In the genomic region with DNA sequence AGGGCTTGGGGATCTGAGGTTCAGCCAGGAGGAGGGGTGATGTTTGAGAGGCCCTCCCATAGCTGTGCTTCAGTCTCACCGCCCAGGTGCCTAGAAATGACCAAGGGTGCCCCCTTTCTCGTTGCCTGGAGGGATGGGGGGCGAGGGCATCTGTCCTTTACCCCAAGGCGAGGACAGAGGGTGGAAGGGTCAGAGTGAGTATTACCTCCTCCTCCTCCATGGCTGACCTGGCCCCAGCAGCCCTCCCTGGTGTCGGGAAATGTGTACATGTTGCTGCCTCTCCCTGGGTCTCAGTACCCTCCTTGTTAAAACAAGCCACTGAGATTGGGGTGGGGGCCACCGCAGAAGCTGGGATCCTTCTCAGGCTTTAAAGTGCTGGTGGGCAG, we compare ENCODE assay signal across 2 cellular contexts.
TF ChIP-seq lines count a peak whose summit lies in the region.

No MANE protein-coding gene starts in this region.

TF ChIP-seq in IMR-90, 13 proteins besides CTCF, POLR2A, EP300 and RAD21:
- no peak for TF ChIP-seq MXI1 (IDR thresholded peaks at IDR 0.05; ENCODE audit: borderline replicate concordance, low read depth, low read length)
- TF ChIP-seq BHLHE40 (IDR thresholded peaks at IDR 0.05; ENCODE audit: low read depth, low read length): no peak
- no peak for TF ChIP-seq NFE2L2 (IDR thresholded peaks at IDR 0.05; ENCODE audit: low read depth, low read length)
- TF ChIP-seq CEBPB (IDR thresholded peaks at IDR 0.05; ENCODE audit: low read depth, low read length): no peak
- TF ChIP-seq CHD1 (IDR thresholded peaks at IDR 0.05; ENCODE audit: low read depth, low read length): no peak
- no peak for TF ChIP-seq RCOR1 (IDR thresholded peaks at IDR 0.05; ENCODE audit: insufficient replicate concordance, low read length)
- no peak for TF ChIP-seq USF2 (IDR thresholded peaks at IDR 0.05; ENCODE audit: low read depth, low read length)
- TF ChIP-seq MAFK (IDR thresholded peaks at IDR 0.05; ENCODE audit: low read depth, low read length): no peak
- TF ChIP-seq ELK1 (IDR thresholded peaks at IDR 0.05; ENCODE audit: borderline replicate concordance, low read depth, low read length): no peak
- TF ChIP-seq SMC3 (IDR thresholded peaks at IDR 0.05; ENCODE audit: low read depth, low read length): no peak
- TF ChIP-seq RFX5 (IDR thresholded peaks at IDR 0.05; ENCODE audit: low read depth, low read length): no peak
- no peak for TF ChIP-seq MAZ (IDR thresholded peaks at IDR 0.05; ENCODE audit: borderline replicate concordance, low read depth, low read length)
- no peak for TF ChIP-seq FOS (IDR thresholded peaks at IDR 0.05; ENCODE audit: low read depth, low read length)

TF ChIP-seq in HepG2, 621 proteins besides CTCF, POLR2A, EP300 and RAD21:
- TF ChIP-seq AKAP8 (CRISPR knock-in tag; IDR thresholded peaks at IDR 0.05): 0 out of 2 replicates have a peak, but pooled peaks have one; percentile 36
- no peak for TF ChIP-seq RARA (CRISPR knock-in tag; IDR thresholded peaks at IDR 0.05)
TF ChIP-seq in HepG2: peak in this region for 1.
